Comparison of ENCODE assay signal across 9 cellular contexts in the genomic region with DNA sequence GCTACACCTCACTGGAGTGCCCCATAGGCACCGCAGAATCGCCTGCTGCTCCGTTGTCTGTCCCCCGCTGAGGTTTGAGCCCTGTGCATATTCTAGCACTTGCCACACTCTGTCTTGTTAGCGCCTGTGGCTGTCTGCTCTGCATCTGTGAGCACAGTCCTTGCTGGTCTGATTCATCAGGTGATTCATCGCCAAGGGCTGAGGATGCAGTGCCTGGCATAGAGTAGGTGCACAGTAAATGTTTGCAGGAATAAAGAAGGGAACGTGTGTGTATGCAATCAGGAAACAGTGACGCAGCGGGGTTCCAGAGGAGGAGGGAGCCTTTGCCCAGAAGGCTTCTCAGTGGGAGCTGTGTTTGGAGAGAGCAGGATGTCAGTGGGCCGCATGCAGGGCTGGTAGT.
DNase-seq lines count a peak whose midpoint lies in the region; ATAC-seq and TF ChIP-seq lines count a peak whose summit lies in the region.
"Had no signal": no experiment of that assay in that cellular context is flagged by ENCODE, and none has a peak within 500 bp of the region (broad histone marks: within the 10 kb centered on the region; RNA-seq: fewer than 3 reads in every experiment).

No MANE protein-coding gene starts in this region.

- H3K4me1 Mint-ChIP-seq in osteocyte (ENCODE audit: unreplicated experiment) = peaks cover 21% of the 10 kb centered on the region

- H3K4me3 Mint-ChIP-seq in osteocyte (ENCODE audit: unreplicated experiment) = no peak overlapping the region

- H3K9me3 Mint-ChIP-seq in osteocyte (ENCODE audit: unreplicated experiment) = no peaks in the 10 kb centered on the region

- no peaks in the 10 kb centered on the region for H3K27me3 Mint-ChIP-seq in osteocyte (ENCODE audit: unreplicated experiment)

- H3K36me3 Mint-ChIP-seq in osteocyte (ENCODE audit: unreplicated experiment) = no peaks in the 10 kb centered on the region

- peak overlapping the region; percentile 66 for H3K27ac Mint-ChIP-seq in osteocyte (ENCODE audit: unreplicated experiment)

- DNase-seq in GM03348 (ENCODE audit: low spot score) (peak; percentile 84), NCI-H2081 treated with DMSO at 0.1 percent for 48 hours (lab: John Stamatoyannopoulos, UW) (peak; percentile 99), cerebellum (ENCODE audit: low spot score) (peak; percentile 64), osteocyte (ENCODE audit: extremely low spot score, unreplicated experiment) (peak; percentile 84), NCI-H2029 (lab: John Stamatoyannopoulos, UW) (no peak), HT-29 (ENCODE audit: low spot score) (no peak)
- DNase-seq: MV-4-11 had no signal

- ATAC-seq in HG03439 (IDR thresholded peaks at IDR 0.05; ENCODE audit: unreplicated experiment) = no peak
- ATAC-seq: sciatic nerve had no signal

- TF ChIP-seq CTCF in osteocyte (IDR thresholded peaks at IDR 0.05) = no peak

Comparison
In these comparisons a context has a peak if more than half of its experiments do, and no peak if none do; other contexts are left out.
1. DNase-seq: peak in GM03348 (single experiment), NCI-H2081 treated with DMSO at 0.1 percent for 48 hours (single experiment), cerebellum (single experiment) and osteocyte (single experiment); none in NCI-H2029 (single experiment) and HT-29 (single experiment).